11 cellular contexts compared by ENCODE assay signal in the genomic region with DNA sequence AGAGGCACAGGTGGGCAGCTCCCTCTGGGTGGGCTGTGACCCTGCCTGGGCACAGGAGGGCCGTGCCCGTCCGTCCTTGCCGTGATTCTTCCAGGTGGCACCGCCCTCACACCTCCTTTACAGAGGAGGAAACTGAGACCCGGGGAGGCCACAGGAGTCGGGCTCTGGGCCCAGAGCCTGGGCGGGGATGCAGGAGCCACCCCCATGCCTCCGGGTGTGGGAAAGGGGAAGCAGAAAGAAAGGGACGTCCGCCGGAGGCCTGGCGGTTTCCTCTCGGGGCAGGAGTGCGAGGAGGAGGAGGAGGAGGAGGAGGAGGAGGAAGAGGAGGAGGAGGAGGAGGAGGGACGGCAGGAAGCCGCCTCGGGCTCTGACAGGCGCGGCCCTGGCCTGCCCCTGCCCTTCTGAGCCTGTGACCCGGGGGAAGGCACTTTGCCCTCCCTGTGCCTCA. TPM values are rescaled to one million over a fixed set of nuclear protein-coding genes. Genes with fewer than 3 reads are reported as not detected.
DNase-seq lines count a peak whose midpoint lies in the region; ATAC-seq, FAIRE-seq and TF ChIP-seq lines count a peak whose summit lies in the region.
"Had no signal": no experiment of that assay in that cellular context is flagged by ENCODE, and none has a peak within 500 bp of the region (broad histone marks: within the 10 kb centered on the region; RNA-seq: fewer than 3 reads in every experiment).

No MANE protein-coding gene starts in this region.

- H3K27ac Mint-ChIP-seq in CD14-positive monocyte (peak overlapping the region; percentile 88 to 93 (median 90)), astrocyte (ENCODE audit: unreplicated experiment) (no peak overlapping the region), memory B cell (peak overlapping the region; percentile 96), progenitor cell of endocrine pancreas (no peak overlapping the region)

- peaks cover 3% of the 10 kb centered on the region for H3K36me3 ChIP-seq in astrocyte (ENCODE audit: insufficient read depth, low read length)

- H3K4me1 Mint-ChIP-seq in CD14-positive monocyte (peaks cover 96% of the 10 kb centered on the region), astrocyte (ENCODE audit: low read depth, unreplicated experiment) (peaks cover 30% of the 10 kb centered on the region), memory B cell (peaks cover 59% of the 10 kb centered on the region), progenitor cell of endocrine pancreas (ENCODE audit: low read depth) (peaks cover 1% of the 10 kb centered on the region)

- H3K27ac ChIP-seq in astrocyte (ENCODE audit: low read depth, low read length) = no peak overlapping the region

- H3K4me3 Mint-ChIP-seq in CD14-positive monocyte = peak overlapping the region; percentile 66 to 69
- H3K4me3 Mint-ChIP-seq in astrocyte (ENCODE audit: unreplicated experiment) = no peak overlapping the region
- peak overlapping the region; percentile 78 for H3K4me3 Mint-ChIP-seq in memory B cell
- no peak overlapping the region for H3K4me3 Mint-ChIP-seq in progenitor cell of endocrine pancreas (ENCODE audit: low read depth)
- H3K4me3 Mint-ChIP-seq: H9 had no signal

- no peak overlapping the region for H3K4me3 ChIP-seq in astrocyte (ENCODE audit: insufficient read depth, low read depth, low read length)

- DNase-seq in CD14-positive monocyte (ENCODE audit: low spot score) = peak; percentile 85
- peak; percentile 80 for DNase-seq in MV-4-11 (lab: John Stamatoyannopoulos, UW)
- DNase-seq in astrocyte (ENCODE audit: low read depth) = no peak
- no peak for DNase-seq in memory B cell (ENCODE audit: low spot score in 2 of 2)
- DNase-seq in progenitor cell of endocrine pancreas (ENCODE audit: low spot score, unreplicated experiment) = no peak
- DNase-seq in COR-L47 (lab: John Stamatoyannopoulos, UW) = no peak
- DNase-seq in COLO668 (lab: John Stamatoyannopoulos, UW; ENCODE audit: unreplicated experiment) = no peak
- no peak for DNase-seq in cerebellar cortex (ENCODE audit: low spot score)
- DNase-seq: activated CD4-positive, alpha-beta T cell treated with anti-CD3 and anti-CD28 coated beads for 1 hour; H9; NCI-H1436 had no signal

- H3K9me3 ChIP-seq in astrocyte (ENCODE audit: insufficient read depth, low read depth, low read length) = no peaks in the 10 kb centered on the region

- no peak overlapping the region for H2AFZ ChIP-seq in astrocyte (ENCODE audit: low read depth, low read length)

- H3K9me3 Mint-ChIP-seq in CD14-positive monocyte = no peaks in the 10 kb centered on the region
- no peaks in the 10 kb centered on the region for H3K9me3 Mint-ChIP-seq in astrocyte (ENCODE audit: unreplicated experiment)
- no peaks in the 10 kb centered on the region for H3K9me3 Mint-ChIP-seq in memory B cell
- H3K9me3 Mint-ChIP-seq in progenitor cell of endocrine pancreas (ENCODE audit: low read depth) = no peaks in the 10 kb centered on the region
- H3K9me3 Mint-ChIP-seq: H9 had no signal

- no peak overlapping the region for H3K4me2 ChIP-seq in astrocyte (ENCODE audit: low read length)

- H3K36me3 Mint-ChIP-seq in CD14-positive monocyte (peaks cover 37 to 53% of the 10 kb centered on the region in 2 donors), astrocyte (ENCODE audit: low read depth, unreplicated experiment) (peaks cover 2% of the 10 kb centered on the region), memory B cell (peaks cover 2% of the 10 kb centered on the region), progenitor cell of endocrine pancreas (ENCODE audit: insufficient read depth) (no peaks in the 10 kb centered on the region)

- peaks cover 82% of the 10 kb centered on the region for H4K20me1 ChIP-seq in astrocyte (ENCODE audit: insufficient read depth, low read length)

- H3K27me3 ChIP-seq in astrocyte (ENCODE audit: insufficient read depth, low read length) = no peaks in the 10 kb centered on the region

- H3K79me2 ChIP-seq in astrocyte (ENCODE audit: insufficient read depth, low read length) = peaks cover 100% of the 10 kb centered on the region

- peaks cover 52% of the 10 kb centered on the region for H3K4me1 ChIP-seq in astrocyte (ENCODE audit: insufficient read depth, low read length)

- FAIRE-seq in astrocyte (lab: Jason Lieb, UNC) = no peak

- H3K27me3 Mint-ChIP-seq in CD14-positive monocyte (ENCODE audit: low read depth in 3 of 3) (peaks cover 0 to 2% (median 0%) of the 10 kb centered on the region in 3 donors), astrocyte (ENCODE audit: low read depth, unreplicated experiment) (no peaks in the 10 kb centered on the region), memory B cell (no peaks in the 10 kb centered on the region), progenitor cell of endocrine pancreas (peaks cover 23% of the 10 kb centered on the region)

- peak overlapping the region; percentile 27 for H3K9ac ChIP-seq in astrocyte (ENCODE audit: low read length)

- peak; percentile 11 for ATAC-seq in memory B cell (ENCODE audit: low read depth)

- intact Hi-C loops in CD14-positive monocyte (cut with micrococcal nuclease) = loop anchor here in 1 of 2 donors (2.0 kb wide), 1 partner anchor 18 kb away; no protein-coding TSS in a partner anchor

- TF ChIP-seq CTCF in CD14-positive monocyte (IDR thresholded peaks at IDR 0.05) (no peak), astrocyte (IDR thresholded peaks at IDR 0.05; ENCODE audit: insufficient read depth, low read depth, low read length) (no peak), progenitor cell of endocrine pancreas (IDR thresholded peaks at IDR 0.05; ENCODE audit: unreplicated experiment) (no peak)

RNA-seq across cellular contexts. Expression of a gene that starts 23.0 kb away (rescaled TPM):
- polyA plus RNA-seq in CD14-positive monocyte = 10 to 100 TPM; 15.2 to 33.5 TPM
- total RNA-seq in astrocyte = 23.6 and 26.1 TPM in 2 replicates
- 0.72 and 1.5 TPM in 2 replicates for total RNA-seq in progenitor cell of endocrine pancreas

RNA-seq across cellular contexts. Expression of a gene that starts 59.9 kb away (rescaled TPM):
- polyA plus RNA-seq in CD14-positive monocyte = 1 to 10 TPM; 3.4 to 4.9 TPM
- total RNA-seq in astrocyte (14.3 and 14.9 TPM in 2 replicates), progenitor cell of endocrine pancreas (31.3 and 32.9 TPM in 2 replicates)

Comparison
In these comparisons a context has a peak if more than half of its experiments do, and no peak if none do; other contexts are left out.
1. DNase-seq: peak in CD14-positive monocyte (single experiment) and MV-4-11 (single experiment); none in astrocyte (single experiment), memory B cell (0 of 2), progenitor cell of endocrine pancreas (single experiment), COR-L47 (single experiment), COLO668 (single experiment) and cerebellar cortex (single experiment).
2. H3K27ac Mint-ChIP-seq: peak in CD14-positive monocyte (7 of 7) and memory B cell (single experiment); none in astrocyte (single experiment) and progenitor cell of endocrine pancreas (single experiment).
3. H3K4me3 Mint-ChIP-seq: peak in CD14-positive monocyte (2 of 2) and memory B cell (single experiment); none in astrocyte (single experiment) and progenitor cell of endocrine pancreas (single experiment).